ENCODE assay signal across 8 cellular contexts in genomic region chr17:47949197-47949759, GRCh38. TPM values are rescaled to one million over a fixed set of nuclear protein-coding genes. Genes with fewer than 3 reads are reported as not detected.
DNase-seq lines count a peak whose midpoint lies in the region; ATAC-seq and TF ChIP-seq lines count a peak whose summit lies in the region.

No MANE protein-coding gene starts in this region.

- no peak for TF ChIP-seq POLR2A in tibial nerve (IDR thresholded peaks at IDR 0.05)

- intact Hi-C loops in CD8-positive, alpha-beta T cell (cut with DNase I, micrococcal nuclease), result loop anchor here (1.0 to 10.0 kb wide), 6 partner anchors 21 to 669 kb away; partner anchors contain the start of genes CBX1 (in 1 of the 2) and SNX11 (in 1 of the 2)
- intact Hi-C loops in cardiac septum (cut with DNase I) (loop anchor here (2.0 kb wide), 3 partner anchors 22 to 106 kb away; partner anchors contain the start of gene CDK5RAP3), posterior cingulate gyrus (cut with DNase I) (loop anchor here (1.0 to 2.0 kb wide), 2 partner anchors 22 to 69 kb away; partner anchors contain the start of gene CDK5RAP3)

- peaks cover 3% of the 10 kb centered on the region; the same call in 1 of the 2 replicates for H3F3A ChIP-seq in SU-DHL-6 (ENCODE audit: insufficient read depth)

- no peaks in the 10 kb centered on the region for H4K20me1 ChIP-seq in SU-DHL-6 (ENCODE audit: low read depth, low read length)

- H3K4me1 Mint-ChIP-seq in CD8-positive, alpha-beta T cell (ENCODE audit: low read depth), result peaks cover 46% of the 10 kb centered on the region

- 3 to 5% methylated on average over 22 of the region's 22 CpGs for WGBS in tibial nerve, 2 donors

- peaks cover 5% of the 10 kb centered on the region for H3K36me3 ChIP-seq in CD8-positive, alpha-beta T cell (ENCODE audit: insufficient read depth, low read length)
- H3K36me3 ChIP-seq in SU-DHL-6 (ENCODE audit: low read length) (no peaks in the 10 kb centered on the region), tibial nerve (peaks cover 0 to 25% (median 0%) of the 10 kb centered on the region in 3 donors)

- no peaks in the 10 kb centered on the region for H3K27me3 ChIP-seq in CD8-positive, alpha-beta T cell (ENCODE audit: insufficient read depth, low read length)
- H3K27me3 ChIP-seq in SU-DHL-6 (ENCODE audit: low read length) (no peaks in the 10 kb centered on the region), tibial nerve (no peaks in the 10 kb centered on the region)

- H3K4me1 ChIP-seq in CD8-positive, alpha-beta T cell (ENCODE audit: insufficient read depth, low read length), result peaks cover 51% of the 10 kb centered on the region
- H3K4me1 ChIP-seq in tibial nerve, result peaks cover 0 to 29% (median 13%) of the 10 kb centered on the region in 4 donors

- H3K9me3 Mint-ChIP-seq in CD8-positive, alpha-beta T cell, result no peaks in the 10 kb centered on the region

- TF ChIP-seq CTCF in CD8-positive, alpha-beta T cell (IDR thresholded peaks at IDR 0.05), result peak; percentile 78
- peak; percentile 87 for TF ChIP-seq CTCF in SU-DHL-6 (IDR thresholded peaks at IDR 0.05; ENCODE audit: insufficient read depth, low read length, poor library complexity, severe bottlenecking)
- peak; percentile 86 to 94 (median 91) for TF ChIP-seq CTCF in tibial nerve (IDR thresholded peaks at IDR 0.05)

- H2AFZ ChIP-seq in SU-DHL-6 (ENCODE audit: low read depth, low read length, severe bottlenecking), result peak overlapping the region; percentile 55

- peak overlapping the region; percentile 26 for H3K4me3 ChIP-seq in CD8-positive, alpha-beta T cell (ENCODE audit: low read depth, low read length)
- H3K4me3 ChIP-seq in SU-DHL-6 (ENCODE audit: insufficient read depth, low read length, poor library complexity, severe bottlenecking) (no peak overlapping the region), tibial nerve (peak overlapping the region in 3 of 4 donors; percentile 35 to 46 (median 39))

- H3K9me3 ChIP-seq in CD8-positive, alpha-beta T cell (ENCODE audit: low read length), result no peaks in the 10 kb centered on the region
- H3K9me3 ChIP-seq in SU-DHL-6 (ENCODE audit: insufficient read depth, low read length) (no peaks in the 10 kb centered on the region), tibial nerve (no peaks in the 10 kb centered on the region)

- H3K4me2 ChIP-seq in SU-DHL-6 (ENCODE audit: low read depth, low read length, poor library complexity, severe bottlenecking), result peak overlapping the region; percentile 34

- H3K79me2 ChIP-seq in SU-DHL-6 (ENCODE audit: insufficient read depth, low read length), result no peaks in the 10 kb centered on the region

- CTCF ChIA-PET in CD8-positive, alpha-beta T cell (lab: Charles Lee), result interaction anchor here (0.7 to 23.6 kb wide), 26 partner anchors 9 to 149 kb away, joined by 3 to 421 read pairs (median 5); partner anchors contain the start of genes CDK5RAP3, PNPO, PRR15L and SCRN2

- H3K27me3 Mint-ChIP-seq in CD8-positive, alpha-beta T cell (ENCODE audit: low read depth), result no peaks in the 10 kb centered on the region

- peak; percentile 47 to 88 (median 77) for DNase-seq in CD8-positive, alpha-beta T cell
- DNase-seq in NCI-H1105 treated with DMSO at 0.1 percent for 48 hours (lab: John Stamatoyannopoulos, UW), result peak; percentile 74
- DNase-seq in activated naive CD8-positive, alpha-beta T cell treated with anti-CD3 and anti-CD28 coated beads, Interleukin-2, amount 50 U/mL, for 16 hours (ENCODE audit: low read depth, low spot score), result peak; percentile 68
- peak; percentile 95 for DNase-seq in cardiac septum (ENCODE audit: low spot score)
- peak; percentile 68 to 97 (median 86) for DNase-seq in posterior cingulate gyrus
- DNase-seq in tibial nerve (ENCODE audit: low spot score in 2 of 2), result peak; percentile 76 to 84

- peak; percentile 53 for ATAC-seq in CD8-positive, alpha-beta T cell
- ATAC-seq in GM21717 (IDR thresholded peaks at IDR 0.05; ENCODE audit: unreplicated experiment), result peak; percentile 48

- H3K27ac Mint-ChIP-seq in CD8-positive, alpha-beta T cell, result peak overlapping the region; percentile 81

- peaks cover 50% of the 10 kb centered on the region for H3K36me3 Mint-ChIP-seq in CD8-positive, alpha-beta T cell

- TF ChIP-seq EP300 in tibial nerve (IDR thresholded peaks at IDR 0.05), result peak in 1 of 2 donors; percentile 42

- H3K9me2 ChIP-seq in SU-DHL-6 (replicated peaks; ENCODE audit: insufficient read depth, low read length), result no peaks in the 10 kb centered on the region

- H3K9ac ChIP-seq in SU-DHL-6 (ENCODE audit: low read length), result peak overlapping the region; percentile 44

- H3K27ac ChIP-seq in CD8-positive, alpha-beta T cell (ENCODE audit: low read depth, low read length), result no peak overlapping the region
- H3K27ac ChIP-seq in SU-DHL-6 (ENCODE audit: low read depth, low read length), result no peak overlapping the region
- peak overlapping the region in 3 of 4 donors; percentile 75 to 79 (median 78) for H3K27ac ChIP-seq in tibial nerve

- peak overlapping the region; percentile 82 for H3K4me3 Mint-ChIP-seq in CD8-positive, alpha-beta T cell

- POLR2A ChIA-PET in CD8-positive, alpha-beta T cell (lab: Charles Lee), result interaction anchor here (1.1 to 2.4 kb wide), 5 partner anchors 8 to 108 kb away, joined by 3 to 13 read pairs (median 5); partner anchors contain the start of genes CDK5RAP3, NFE2L1, PNPO and SCRN2

RNA-seq across cellular contexts. Expression of gene PNPO, which starts 7.9 kb away (rescaled TPM):
- total RNA-seq in CD8-positive, alpha-beta T cell, result 1 to 10 TPM; 5.7 to 5.8 TPM
- total RNA-seq in cardiac septum (21.3 TPM), tibial nerve (10 to 100 TPM; 36.0 to 56.8 (median 51.2) TPM)

RNA-seq across cellular contexts. Expression of gene PRR15L, which starts 8.4 kb away (rescaled TPM):
- not detected for total RNA-seq in CD8-positive, alpha-beta T cell
- not detected for total RNA-seq in cardiac septum
- total RNA-seq in tibial nerve, result not detected

RNA-seq across cellular contexts. Expression of gene CDK5RAP3, which starts 21.6 kb away (rescaled TPM):
- total RNA-seq in CD8-positive, alpha-beta T cell, result 100 to 1,000 TPM; 220 to 231 TPM
- total RNA-seq in cardiac septum, result 58.2 TPM
- total RNA-seq in tibial nerve, result 100 to 1,000 TPM; 163 to 310 (median 200) TPM

RNA-seq across cellular contexts. Expression of gene SP2, which starts 53.2 kb away (rescaled TPM):
- 10 to 100 TPM; 24.5 to 26.0 TPM for total RNA-seq in CD8-positive, alpha-beta T cell
- total RNA-seq in cardiac septum (16.3 TPM), tibial nerve (1 to 10 TPM; 5.9 to 7.2 (median 7.1) TPM)

Comparison
In these comparisons a context has a peak if more than half of its experiments do, and no peak if none do; other contexts are left out.
1. H3K27ac ChIP-seq: peak in tibial nerve (3 of 4); none in CD8-positive, alpha-beta T cell (single experiment) and SU-DHL-6 (single experiment).
2. Peak in every context shown above with its lines, with median percentiles within 50 percentile points of each other: DNase-seq and CTCF ChIP-seq.